ENCODE assay signal across 8 cellular contexts in genomic region chr11:107689317-107690202, GRCh38. TPM values are rescaled to one million over a fixed set of nuclear protein-coding genes. Genes with fewer than 3 reads are reported as not detected.
DNase-seq lines count a peak whose midpoint lies in the region; ATAC-seq, FAIRE-seq and TF ChIP-seq lines count a peak whose summit lies in the region.

No MANE protein-coding gene starts in this region.

- peak; percentile 75 for TF ChIP-seq RAD21 in HepG2 (CRISPR knock-in tag; IDR thresholded peaks at IDR 0.05)

- CTCF ChIA-PET in HepG2 (lab: Yijun Ruan, JAX; ENCODE audit: low intra/inter-chr PET ratio, low total read pairs) = interaction anchor here (1.6 to 2.9 kb wide), 3 partner anchors 113 to 140 kb away, joined by 18 to 36 read pairs (median 19); no protein-coding TSS in a partner anchor

- in situ Hi-C loops in HepG2 (cut with HindIII; ENCODE audit: extremely low pct_ligation_motif_present, low pct_unique_long_range_greater_than_20kb) = loop anchor here (5.0 kb wide), 1 partner anchor 122 kb away; the partner anchor contains the start of gene ALKBH8

- no peak overlapping the region for H3K4me3 ChIP-seq in GM12865 (ENCODE audit: low read depth, low read length)
- H3K4me3 ChIP-seq in HepG2 (replicated peaks in 1 of 3; ENCODE audit: insufficient read depth in 1 of 3, low read depth in 2 of 3, low read length in 3 of 3) = no peak overlapping the region

- BruUV-seq in HepG2 (replicated peaks; lab: Mats Ljungman, UMichigan) = no TSS peak

- POLR2A ChIA-PET in HepG2 (lab: Yijun Ruan, JAX) = no interaction called here

- no peak overlapping the region for H3K27ac ChIP-seq in HepG2 (ENCODE audit: extremely low read length, insufficient read depth, low read length)

- no peak overlapping the region for H3K9ac ChIP-seq in HepG2 (ENCODE audit: insufficient read depth, low read depth, low read length)

- no peaks in the 10 kb centered on the region for H3K27me3 ChIP-seq in HepG2 (ENCODE audit: control insufficient read depth in 1 of 2, insufficient read depth in 2 of 2, low read length in 2 of 2)

- H3K36me3 ChIP-seq in HepG2 (replicated peaks in 1 of 2; ENCODE audit: control insufficient read depth in 1 of 2, insufficient read depth in 2 of 2, low read length in 2 of 2) = no peaks in the 10 kb centered on the region

- no peaks in the 10 kb centered on the region for H4K20me1 ChIP-seq in HepG2 (ENCODE audit: insufficient read depth, low read length)

- TF ChIP-seq CTCF in GM12865 (IDR thresholded peaks at IDR 0.05; ENCODE audit: insufficient read depth, low read depth, low read length, missing control alignments) = peak; percentile 46
- TF ChIP-seq CTCF in HepG2 (CRISPR knock-in tag; IDR thresholded peaks at IDR 0.05) = peak; percentile 83

- no peak for TF ChIP-seq POLR2A in HepG2 (IDR thresholded peaks at IDR 0.05; ENCODE audit: insufficient read depth in 1 of 2, low read depth in 2 of 2, low read length in 2 of 2)

- TF ChIP-seq EP300 in HepG2 (IDR thresholded peaks at IDR 0.05; ENCODE audit: low read depth in 2 of 2, low read length in 2 of 2) = no peak
- no peak for TF ChIP-seq EP300 in HepG2 (CRISPR knock-in tag; IDR thresholded peaks at IDR 0.05; ENCODE audit: borderline replicate concordance)

- DNase-seq in GM12865 (ENCODE audit: low read depth) (peak; percentile 60), NCI-H345 treated with DMSO at 0.1 percent for 48 hours (lab: John Stamatoyannopoulos, UW; ENCODE audit: unreplicated experiment) (peak; percentile 71), cerebellum (ENCODE audit: low spot score) (peak; percentile 11), HepG2 (ENCODE audit: low spot score) (peak; percentile 57), cortex of kidney (lab: John Stamatoyannopoulos, UW) (no peak)
- DNase-seq in activated CD4-positive, CD25-positive, alpha-beta regulatory T cell treated with anti-CD3 and anti-CD28 coated beads, Interleukin-2, amount 50 U/mL, for 72 hours = peak; percentile 34
- peak; percentile 2 to 24 (median 6) for DNase-seq in stimulated activated CD4-positive, alpha-beta T cell treated with anti-CD3 and anti-CD28 coated beads, TNF-alpha, amount 100 ng/mL, for 1 hour (ENCODE audit: low read depth in 3 of 3, low spot score in 1 of 3)

- intact Hi-C loops in HepG2 (cut with micrococcal nuclease; ENCODE audit: unreplicated experiment) = loop anchor here (1.0 kb wide), 3 partner anchors 113 to 140 kb away; no protein-coding TSS in a partner anchor

- no peak overlapping the region for H2AFZ ChIP-seq in HepG2 (ENCODE audit: low read length)

- no peaks in the 10 kb centered on the region for H3K79me2 ChIP-seq in HepG2 (ENCODE audit: insufficient read depth, low read length)

- FAIRE-seq in HepG2 (lab: Jason Lieb, UNC) = peak; percentile 68

- no peaks in the 10 kb centered on the region for H3K9me3 ChIP-seq in HepG2 (ENCODE audit: low read length)

- no peaks in the 10 kb centered on the region for H3K4me1 ChIP-seq in HepG2 (ENCODE audit: insufficient read depth, low read length)

- ATAC-seq in HG02981 (IDR thresholded peaks at IDR 0.05; ENCODE audit: unreplicated experiment) = peak; percentile 72
- ATAC-seq in HepG2 = peak; percentile 98

- 36% methylated on average over 11 of the region's 11 CpGs for WGBS in HepG2 (ENCODE audit: low lambda C conversion rate)

- H3K4me2 ChIP-seq in HepG2 (ENCODE audit: low read depth, low read length) = no peak overlapping the region

TF ChIP-seq in HepG2, 621 proteins besides CTCF, POLR2A, EP300 and RAD21 (continues in another document):
- TF ChIP-seq DMAP1 (CRISPR knock-in tag; IDR thresholded peaks at IDR 0.05) (no peak), TOE1 (CRISPR knock-in tag; IDR thresholded peaks at IDR 0.05) (no peak), ZHX1 (CRISPR knock-in tag; IDR thresholded peaks at IDR 0.05; ENCODE audit: low read depth) (no peak), HIVEP1 (CRISPR knock-in tag; IDR thresholded peaks at IDR 0.05) (no peak), SMC3 (IDR thresholded peaks at IDR 0.05; ENCODE audit: low read length) (peak; percentile 87), ZNF549 (CRISPR knock-in tag; IDR thresholded peaks at IDR 0.05) (no peak), IRF2 (CRISPR knock-in tag; IDR thresholded peaks at IDR 0.05) (no peak)
- TF ChIP-seq, protein P1, sequence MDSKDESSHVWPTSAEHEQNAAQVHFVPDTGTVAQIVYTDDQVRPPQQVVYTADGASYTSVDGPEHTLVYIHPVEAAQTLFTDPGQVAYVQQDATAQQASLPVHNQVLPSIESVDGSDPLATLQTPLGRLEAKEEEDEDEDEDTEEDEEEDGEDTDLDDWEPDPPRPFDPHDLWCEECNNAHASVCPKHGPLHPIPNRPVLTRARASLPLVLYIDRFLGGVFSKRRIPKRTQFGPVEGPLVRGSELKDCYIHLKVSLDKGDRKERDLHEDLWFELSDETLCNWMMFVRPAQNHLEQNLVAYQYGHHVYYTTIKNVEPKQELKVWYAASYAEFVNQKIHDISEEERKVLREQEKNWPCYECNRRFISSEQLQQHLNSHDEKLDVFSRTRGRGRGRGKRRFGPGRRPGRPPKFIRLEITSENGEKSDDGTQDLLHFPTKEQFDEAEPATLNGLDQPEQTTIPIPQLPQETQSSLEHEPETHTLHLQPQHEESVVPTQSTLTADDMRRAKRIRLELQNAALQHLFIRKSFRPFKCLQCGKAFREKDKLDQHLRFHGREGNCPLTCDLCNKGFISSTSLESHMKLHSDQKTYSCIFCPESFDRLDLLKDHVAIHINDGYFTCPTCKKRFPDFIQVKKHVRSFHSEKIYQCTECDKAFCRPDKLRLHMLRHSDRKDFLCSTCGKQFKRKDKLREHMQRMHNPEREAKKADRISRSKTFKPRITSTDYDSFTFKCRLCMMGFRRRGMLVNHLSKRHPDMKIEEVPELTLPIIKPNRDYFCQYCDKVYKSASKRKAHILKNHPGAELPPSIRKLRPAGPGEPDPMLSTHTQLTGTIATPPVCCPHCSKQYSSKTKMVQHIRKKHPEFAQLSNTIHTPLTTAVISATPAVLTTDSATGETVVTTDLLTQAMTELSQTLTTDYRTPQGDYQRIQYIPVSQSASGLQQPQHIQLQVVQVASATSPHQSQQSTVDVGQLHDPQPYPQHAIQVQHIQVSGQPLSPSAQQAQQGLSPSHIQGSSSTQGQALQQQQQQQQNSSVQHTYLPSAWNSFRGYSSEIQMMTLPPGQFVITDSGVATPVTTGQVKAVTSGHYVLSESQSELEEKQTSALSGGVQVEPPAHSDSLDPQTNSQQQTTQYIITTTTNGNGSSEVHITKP (CRISPR knock-in tag; IDR thresholded peaks at IDR 0.05; ENCODE audit: low read depth) = no peak

RNA-seq across cellular contexts. Expression of gene SLN, which starts 22.3 kb away (rescaled TPM):
- total RNA-seq in cerebellum = 21.1 TPM
- total RNA-seq in HepG2 (2016; rRNA removed; fragmentation: Illumina TruSeq; extraction: Trizol) = not detected in 2 replicates
- total RNA-seq in HepG2 (2016; cell fraction: cytosol; rRNA removed; fragmentation: Illumina TruSeq; extraction: Trizol; ENCODE audit: low read depth) = not detected in 2 replicates
- not detected in 2 replicates for total RNA-seq in HepG2 (2016; cell fraction: insoluble cytoplasmic fraction; rRNA removed; fragmentation: Illumina TruSeq; extraction: Trizol)
- total RNA-seq in HepG2 (2016; cell fraction: membrane; rRNA removed; fragmentation: Illumina TruSeq; extraction: Trizol) = not detected in 2 replicates
- not detected in 2 replicates for total RNA-seq in HepG2 (2016; cell fraction: nucleus; rRNA removed; fragmentation: Illumina TruSeq; extraction: Trizol)
- polyA plus RNA-seq in HepG2 (2011; rRNA removed) = not detected in 2 replicates
- polyA plus RNA-seq in HepG2 (2011; cell fraction: cytosol; rRNA removed) = not detected in 2 replicates
- not detected in 2 replicates for polyA plus RNA-seq in HepG2 (2011; cell fraction: nucleus; rRNA removed)
- not detected in 2 replicates for polyA plus RNA-seq in HepG2 (2012)
- not detected in 2 replicates for polyA plus RNA-seq in HepG2 (2016; cell fraction: cytosol; fragmentation: Illumina TruSeq; extraction: Trizol; ENCODE audit: low read depth)
- not detected in 2 replicates for polyA plus RNA-seq in HepG2 (2016; cell fraction: insoluble cytoplasmic fraction; fragmentation: Illumina TruSeq; extraction: Trizol; ENCODE audit: low read depth)
- polyA plus RNA-seq in HepG2 (2016; cell fraction: membrane; fragmentation: Illumina TruSeq; extraction: Trizol; ENCODE audit: low read depth) = not detected in 2 replicates
- polyA plus RNA-seq in HepG2 (2016; cell fraction: nucleus; fragmentation: Illumina TruSeq; extraction: Trizol; ENCODE audit: insufficient read depth, low read depth) = not detected in 2 replicates
- polyA minus RNA-seq in HepG2 (2011; rRNA and poly(A)+ RNA removed; ENCODE audit: low replicate concordance) = not detected in 2 replicates
- not detected in 2 replicates for polyA minus RNA-seq in HepG2 (2011; cell fraction: cytosol; rRNA and poly(A)+ RNA removed)
- not detected in 2 replicates for polyA minus RNA-seq in HepG2 (2011; cell fraction: nucleus; rRNA and poly(A)+ RNA removed)

Comparison
In these comparisons a context has a peak if more than half of its experiments do, and no peak if none do; other contexts are left out.
1. RNA of gene SLN, which starts 22.3 kb away (total RNA-seq): 21.1 TPM in cerebellum (single experiment); not detected in HepG2; every median in the first group is over 10 times any median in the second.